In the genomic region with DNA sequence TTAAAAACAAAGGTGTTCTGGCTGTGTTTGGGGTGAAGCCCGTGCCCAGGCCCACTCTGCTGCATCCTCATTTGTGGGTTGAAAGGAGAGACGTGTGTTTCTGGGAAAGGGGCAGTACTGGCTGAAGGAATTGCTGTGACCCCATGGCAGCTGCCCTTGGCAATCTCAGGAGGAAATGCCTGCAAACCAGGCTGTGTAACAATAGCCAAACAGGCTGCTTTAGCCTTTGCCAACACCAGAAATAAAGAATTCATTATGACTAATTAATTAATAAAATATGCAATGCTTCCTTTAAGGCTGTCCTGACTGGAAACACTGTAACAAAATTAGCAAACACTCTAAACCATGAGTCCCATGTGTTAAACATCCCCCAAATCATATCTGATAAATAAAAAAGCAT, we compare ENCODE assay signal across 25 cellular contexts. TPM values are rescaled to one million over a fixed set of nuclear protein-coding genes. Genes with fewer than 3 reads are reported as not detected.
A peak's percentile ranks its signal among the peaks of the same experiment; 100 is the strongest.
DNase-seq lines count a peak whose midpoint lies in the region; ATAC-seq and TF ChIP-seq lines count a peak whose summit lies in the region.
"Had no signal": no experiment of that assay in that cellular context is flagged by ENCODE, and none has a peak within 500 bp of the region (broad histone marks: within the 10 kb centered on the region; RNA-seq: fewer than 3 reads in every experiment).

No MANE protein-coding gene starts in this region.

- TF ChIP-seq CTCF in fibroblast of pulmonary artery (IDR thresholded peaks at IDR 0.05; ENCODE audit: low read length, missing control alignments), result no peak
- no peak for TF ChIP-seq CTCF in transverse colon (IDR thresholded peaks at IDR 0.05)

- no peaks in the 10 kb centered on the region for H3K4me1 ChIP-seq in transverse colon
- H3K4me1 ChIP-seq: parathyroid adenoma, right lobe of liver had no signal

- H3K9me3 ChIP-seq in transverse colon, result no peaks in the 10 kb centered on the region
- H3K9me3 ChIP-seq: right lobe of liver, suprapubic skin had no signal

- no peaks in the 10 kb centered on the region for H3K36me3 ChIP-seq in transverse colon
- H3K36me3 ChIP-seq: right lobe of liver, suprapubic skin had no signal

- H3K4me3 ChIP-seq in fibroblast of pulmonary artery (replicated peaks; ENCODE audit: low read depth, low read length), result no peak overlapping the region
- H3K4me3 ChIP-seq in transverse colon, result no peak overlapping the region
- H3K4me3 ChIP-seq: lung, right lobe of liver, suprapubic skin had no signal

- ATAC-seq in HG03108 (IDR thresholded peaks at IDR 0.05; ENCODE audit: unreplicated experiment) (no peak), GM18505 (IDR thresholded peaks at IDR 0.05; ENCODE audit: unreplicated experiment) (no peak)
- ATAC-seq: activated CD8-positive, alpha-beta memory T cell treated with anti-CD3 and anti-CD28 coated beads, Interleukin-2, amount 10 ng/mL, durations not matched to agents 7 days and 5 days; right lobe of liver had no signal

- no peak for TF ChIP-seq EP300 in transverse colon (IDR thresholded peaks at IDR 0.05; ENCODE audit: low read depth)

- in situ Hi-C loops in transverse colon (cut with MboI; ENCODE audit: low pct_ligation_motif_present in 1 of 4, low pct_unique_long_range_greater_than_20kb in 1 of 4, low sequenced_read_pairs in 3 of 4), result no loop called here

- intact Hi-C loops in transverse colon (cut with DNase I; ENCODE audit: low total_unique reads), result no loop called here

- no peak overlapping the region for H3K27ac ChIP-seq in transverse colon
- H3K27ac ChIP-seq: parathyroid adenoma, right lobe of liver, suprapubic skin had no signal

- TF ChIP-seq POLR2A in GM18505 (IDR thresholded peaks at IDR 0.05; ENCODE audit: borderline replicate concordance, extremely low read depth, insufficient read depth, insufficient read length) (no peak), transverse colon (IDR thresholded peaks at IDR 0.05) (no peak)

- WGBS in transverse colon (ENCODE audit: low coverage in 1 of 2), 2 donors, result 75 to 79% methylated on average over 2 of the region's 2 CpGs

- DNase-seq in GM03348 (ENCODE audit: low spot score) (peak; percentile 52), astrocyte of the hippocampus (ENCODE audit: low read depth, low spot score) (peak; percentile 41), fibroblast of pulmonary artery (ENCODE audit: low read depth) (peak; percentile 55), pulmonary artery endothelial cell (ENCODE audit: low read depth, low spot score) (peak; percentile 72), HUDEP-2 (lab: John Stamatoyannopoulos, UW; ENCODE audit: unreplicated experiment in 76 of 76) (no peak), transverse colon (no peak)
- DNase-seq: activated CD4-positive, alpha-beta T cell treated with anti-CD3 and anti-CD28 coated beads, Interleukin-2, amount 50 U/mL, for 1 hour; activated CD8-positive, alpha-beta memory T cell treated with anti-CD3 and anti-CD28 coated beads, Interleukin-2, amount 10 ng/mL, durations not matched to agents 7 days and 5 days; activated naive CD4-positive, alpha-beta T cell treated with Interleukin-2 at 50 U/mL for 16 hours; activated T-cell treated with anti-CD3 and anti-CD28 coated beads, Interleukin-2, amount 50 U/mL, for 48 hours; CD4-positive, alpha-beta memory T cell; effector memory CD4-positive, alpha-beta T cell; EL; MM.1S; NCI-H2029; NCI-H524 treated with DMSO at 0.1 percent for 48 hours; right lobe of liver; SHP77 treated with DMSO at 0.1 percent for 48 hours; stimulated activated CD4-positive, alpha-beta T cell treated with anti-CD3 and anti-CD28 coated beads, Interleukin-4, amount 100 ng/mL, for 4 hours; stimulated activated naive CD4-positive, alpha-beta T cell had no signal

- H3K27me3 ChIP-seq in transverse colon, result no peaks in the 10 kb centered on the region
- H3K27me3 ChIP-seq: right lobe of liver, suprapubic skin had no signal

RNA-seq across cellular contexts. Expression of gene KRR1, which starts 53.0 kb away (rescaled TPM):
- total RNA-seq in pulmonary artery endothelial cell (39.4 and 61.2 TPM in 2 replicates), transverse colon (10 to 100 TPM in 2 of 4 donors, 1 to 10 TPM in 2; 3.2 to 28.1 (median 11.7) TPM)

Comparison
In these comparisons a context has a peak if more than half of its experiments do, and no peak if none do; other contexts are left out.
1. DNase-seq: peak in GM03348 (single experiment), astrocyte of the hippocampus (single experiment), fibroblast of pulmonary artery (single experiment) and pulmonary artery endothelial cell (single experiment); none in HUDEP-2 (0 of 76) and transverse colon (single experiment).